ENCODE assay signal across 8 cellular contexts in genomic region chr6:157274116-157274470, GRCh38. TPM values are rescaled to one million over a fixed set of nuclear protein-coding genes. Genes with fewer than 3 reads are reported as not detected.
DNase-seq lines count a peak whose midpoint lies in the region; ATAC-seq and TF ChIP-seq lines count a peak whose summit lies in the region.

No MANE protein-coding gene starts in this region.

- no peaks in the 10 kb centered on the region for H3K27me3 Mint-ChIP-seq in CD4-positive, alpha-beta memory T cell
- H3K27me3 Mint-ChIP-seq in dendritic cell treated with granulocyte-macrophage colony-stimulating factor and Interleukin-4, amounts not matched to agents 40 ng/mL and 50 ng/mL, for 4 days = peaks cover 27% of the 10 kb centered on the region

- ATAC-seq in GM21360 (IDR thresholded peaks at IDR 0.05; ENCODE audit: unreplicated experiment) (no peak), HG02840 (IDR thresholded peaks at IDR 0.05; ENCODE audit: low FRiP score, unreplicated experiment) (no peak)

- H3K27ac ChIP-seq in CD4-positive, alpha-beta memory T cell (ENCODE audit: low read depth, low read length) = peak overlapping the region; percentile 69
- H3K27ac ChIP-seq in KOPT-K1 (ENCODE audit: low read depth, low read length, poor library complexity, severe bottlenecking) = peak overlapping the region; percentile 49
- H3K27ac ChIP-seq in neural cell (ENCODE audit: low read length) = no peak overlapping the region

- no peak overlapping the region for H3K4me2 ChIP-seq in neural cell (ENCODE audit: low read length)

- H3K9me3 Mint-ChIP-seq in CD4-positive, alpha-beta memory T cell = peaks cover 0 to 6% (median 0%) of the 10 kb centered on the region in 8 donors
- H3K9me3 Mint-ChIP-seq in dendritic cell treated with granulocyte-macrophage colony-stimulating factor and Interleukin-4, amounts not matched to agents 40 ng/mL and 50 ng/mL, for 4 days = peaks cover 11% of the 10 kb centered on the region

- no peak for DNase-seq in CD4-positive, alpha-beta memory T cell
- no peak for DNase-seq in NK-92 (lab: John Stamatoyannopoulos, UW; ENCODE audit: unreplicated experiment)
- no peak for DNase-seq in NCI-H748 (lab: John Stamatoyannopoulos, UW; ENCODE audit: unreplicated experiment)

- no peak for TF ChIP-seq CTCF in neural cell (IDR thresholded peaks at IDR 0.05; ENCODE audit: poor library complexity, severe bottlenecking)

- POLR2A ChIA-PET in CD4-positive, alpha-beta memory T cell (lab: Charles Lee; ENCODE audit: partially characterized antibody) = interaction anchor here (0.7 to 3.6 kb wide), 15 partner anchors 14 to 497 kb away, joined by 3 to 48 read pairs (median 9); partner anchors contain the start of genes ARID1B and ZDHHC14

- H3K36me3 Mint-ChIP-seq in CD4-positive, alpha-beta memory T cell = peaks cover 0 to 7% of the 10 kb centered on the region in 2 donors
- no peaks in the 10 kb centered on the region for H3K36me3 Mint-ChIP-seq in dendritic cell treated with granulocyte-macrophage colony-stimulating factor and Interleukin-4, amounts not matched to agents 40 ng/mL and 50 ng/mL, for 4 days (ENCODE audit: low read depth)

- intact Hi-C loops in CD4-positive, alpha-beta memory T cell (cut with micrococcal nuclease) = loop anchor here (1.0 to 10.0 kb wide), 11 partner anchors 15 to 1962 kb away; partner anchors contain the start of gene TFB1M
- intact Hi-C loops in dendritic cell treated with granulocyte-macrophage colony-stimulating factor and Interleukin-4, amounts not matched to agents 40 ng/mL and 50 ng/mL, for 4 days (cut with micrococcal nuclease) = loop anchor here (10.0 kb wide), 2 partner anchors 249 to 1949 kb away; no protein-coding TSS in a partner anchor

- H3K9ac ChIP-seq in neural cell (ENCODE audit: low read length) = peak overlapping the region; percentile 69

- CTCF ChIA-PET in CD4-positive, alpha-beta memory T cell (lab: Charles Lee; ENCODE audit: partially characterized antibody) = interaction anchor here (0.6 to 2.3 kb wide), 10 partner anchors 10 to 1598 kb away, joined by 3 to 11 read pairs (median 5); no protein-coding TSS in a partner anchor

- H3K4me3 ChIP-seq in CD4-positive, alpha-beta memory T cell (ENCODE audit: low read length in 2 of 2) = peak overlapping the region; percentile 36 to 86
- peak overlapping the region; percentile 73 for H3K4me3 ChIP-seq in neural cell (ENCODE audit: low read length)

- no peaks in the 10 kb centered on the region for H3K27me3 ChIP-seq in CD4-positive, alpha-beta memory T cell (ENCODE audit: insufficient read depth, low read length)
- H3K27me3 ChIP-seq in neural cell (ENCODE audit: insufficient read depth, low read depth, low read length) = peaks cover 9% of the 10 kb centered on the region

- peaks cover 11% of the 10 kb centered on the region for H3K4me1 ChIP-seq in CD4-positive, alpha-beta memory T cell (ENCODE audit: insufficient read depth, low read length)

- H3K79me2 ChIP-seq in neural cell (replicated peaks; ENCODE audit: insufficient read depth, low read length) = no peaks in the 10 kb centered on the region

- H3F3A ChIP-seq in neural cell (ENCODE audit: insufficient read depth, low read length, poor library complexity, severe bottlenecking) = no peaks in the 10 kb centered on the region

- TF ChIP-seq RAD21 in neural cell (conservative IDR thresholded peaks at IDR 0.05) = no peak

- H3K9me2 ChIP-seq in neural cell (ENCODE audit: insufficient read depth, low read length) = no peaks in the 10 kb centered on the region

- no peak for TF ChIP-seq EP300 in neural cell (conservative IDR thresholded peaks at IDR 0.05; ENCODE audit: poor library complexity, severe bottlenecking)

- H3K36me3 ChIP-seq in CD4-positive, alpha-beta memory T cell (ENCODE audit: insufficient read depth, low read length) = no peaks in the 10 kb centered on the region
- H3K36me3 ChIP-seq in KOPT-K1 (ENCODE audit: insufficient read depth, low read length) (no peaks in the 10 kb centered on the region), neural cell (ENCODE audit: insufficient read depth, low read length) (no peaks in the 10 kb centered on the region)

- no peak overlapping the region for H2AFZ ChIP-seq in neural cell (ENCODE audit: low read depth, low read length)

- H3K27ac Mint-ChIP-seq in CD4-positive, alpha-beta memory T cell = peak overlapping the region; percentile 95 to 98 (median 96)
- H3K27ac Mint-ChIP-seq in dendritic cell treated with granulocyte-macrophage colony-stimulating factor and Interleukin-4, amounts not matched to agents 40 ng/mL and 50 ng/mL, for 4 days = peak overlapping the region; percentile 82

- peak overlapping the region; percentile 89 to 96 (median 93) for H3K4me3 Mint-ChIP-seq in CD4-positive, alpha-beta memory T cell
- peak overlapping the region; percentile 90 for H3K4me3 Mint-ChIP-seq in dendritic cell treated with granulocyte-macrophage colony-stimulating factor and Interleukin-4, amounts not matched to agents 40 ng/mL and 50 ng/mL, for 4 days

- H3K4me1 Mint-ChIP-seq in CD4-positive, alpha-beta memory T cell = peaks cover 2 to 16% (median 8%) of the 10 kb centered on the region in 4 donors
- peaks cover 7% of the 10 kb centered on the region for H3K4me1 Mint-ChIP-seq in dendritic cell treated with granulocyte-macrophage colony-stimulating factor and Interleukin-4, amounts not matched to agents 40 ng/mL and 50 ng/mL, for 4 days (ENCODE audit: low read depth)

- H3K9me3 ChIP-seq in CD4-positive, alpha-beta memory T cell (ENCODE audit: control insufficient read depth in 1 of 2, low read length in 2 of 2) = no peaks in the 10 kb centered on the region
- no peaks in the 10 kb centered on the region for H3K9me3 ChIP-seq in KOPT-K1 (ENCODE audit: insufficient read depth, low read length, poor library complexity, severe bottlenecking)
- no peaks in the 10 kb centered on the region for H3K9me3 ChIP-seq in neural cell (ENCODE audit: low read length)

- H4K20me1 ChIP-seq in neural cell (ENCODE audit: insufficient read depth) = no peaks in the 10 kb centered on the region

TF ChIP-seq in neural cell, 6 proteins besides CTCF, POLR2A, EP300 and RAD21:
- TF ChIP-seq EZH2 (IDR thresholded peaks at IDR 0.05; ENCODE audit: borderline replicate concordance, insufficient read depth, low read length, poor library complexity, severe bottlenecking) (no peak), MXI1 (conservative IDR thresholded peaks at IDR 0.05; ENCODE audit: poor library complexity, severe bottlenecking) (no peak), REST (IDR thresholded peaks at IDR 0.05; ENCODE audit: borderline replicate concordance) (no peak), SMC3 (conservative IDR thresholded peaks at IDR 0.05; ENCODE audit: poor library complexity) (no peak), TAF1 (IDR thresholded peaks at IDR 0.05; ENCODE audit: low read depth) (no peak), POLR2AphosphoS5 (IDR thresholded peaks at IDR 0.05) (no peak)

RNA-seq across cellular contexts. Expression of gene TMEM242, which starts 49.2 kb away (rescaled TPM):
- 10 to 100 TPM; 12.7 to 14.1 TPM for total RNA-seq in CD4-positive, alpha-beta memory T cell
- 10 to 100 TPM; 11.4 TPM for polyA plus RNA-seq in CD4-positive, alpha-beta memory T cell
- polyA plus RNA-seq in neural cell = 17.6 and 19.4 TPM in 2 replicates
- 14.9 and 18.9 TPM in 2 replicates for polyA minus RNA-seq in neural cell
